In the genomic region with DNA sequence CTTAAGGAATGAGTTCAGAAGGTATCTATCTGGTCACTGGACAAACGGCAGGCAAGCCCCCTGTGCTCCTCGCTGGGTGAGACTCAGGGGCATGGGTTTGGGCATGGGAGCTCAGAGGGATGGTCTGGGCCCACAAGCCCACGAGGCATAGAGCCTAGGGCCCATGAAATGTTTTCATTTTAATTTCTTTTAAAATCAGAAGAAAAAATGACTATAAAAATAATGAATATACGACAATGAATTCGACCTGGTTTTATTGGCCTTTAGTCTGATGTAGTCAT, we compare ENCODE assay signal across 8 cellular contexts.
DNase-seq lines count a peak whose midpoint lies in the region; ATAC-seq and TF ChIP-seq lines count a peak whose summit lies in the region.

No MANE protein-coding gene starts in this region.

- no peak for TF ChIP-seq POLR2A in ovary (IDR thresholded peaks at IDR 0.05)

- H2AFZ ChIP-seq in OCI-LY7 (ENCODE audit: low read length): peak overlapping the region; percentile 85; the same call in 1 of the 2 replicates

- no TSS peak for BruUV-seq in OCI-LY7 (replicated peaks; lab: Mats Ljungman, UMichigan)

- H3K4me3 ChIP-seq in OCI-LY7 (ENCODE audit: low read depth, low read length, poor library complexity, severe bottlenecking): peak overlapping the region; percentile 66
- H3K4me3 ChIP-seq in endocrine pancreas (ENCODE audit: control insufficient read depth, insufficient read depth, low read length): peak overlapping the region; percentile 37
- H3K4me3 ChIP-seq in ovary: peak overlapping the region; percentile 87
- H3K4me3 ChIP-seq in H7 (ENCODE audit: insufficient read depth, low read depth, low read length): no peak overlapping the region

- no peak for TF ChIP-seq EP300 in ovary (IDR thresholded peaks at IDR 0.05)

- H3K36me3 ChIP-seq in OCI-LY7 (ENCODE audit: insufficient read depth, low read length): no peaks in the 10 kb centered on the region
- H3K36me3 ChIP-seq in endocrine pancreas (ENCODE audit: control insufficient read depth, insufficient read depth, low read length): no peaks in the 10 kb centered on the region
- no peaks in the 10 kb centered on the region for H3K36me3 ChIP-seq in ovary
- H3K36me3 ChIP-seq in H7 (replicated peaks; ENCODE audit: control insufficient read depth, insufficient read depth, low read length): no peaks in the 10 kb centered on the region

- no peaks in the 10 kb centered on the region for H3K27me3 ChIP-seq in CD4-positive, alpha-beta T cell (ENCODE audit: control insufficient read depth, insufficient read depth, low read length)
- H3K27me3 ChIP-seq in endocrine pancreas (ENCODE audit: control insufficient read depth, insufficient read depth, low read length): no peaks in the 10 kb centered on the region
- H3K27me3 ChIP-seq in ovary: no peaks in the 10 kb centered on the region
- H3K27me3 ChIP-seq in H7 (ENCODE audit: control insufficient read depth, insufficient read depth, low read length): no peaks in the 10 kb centered on the region; the same call in 1 of the 2 replicates

- no peak for ATAC-seq in CD4-positive, alpha-beta T cell (ENCODE audit: poor library complexity)

- TF ChIP-seq CTCF in CD4-positive, alpha-beta T cell (IDR thresholded peaks at IDR 0.05): no peak
- TF ChIP-seq CTCF in OCI-LY7 (conservative IDR thresholded peaks at IDR 0.05; ENCODE audit: low read length) (no peak), ovary (IDR thresholded peaks at IDR 0.05) (no peak)

- no peaks in the 10 kb centered on the region for H3K27me3 Mint-ChIP-seq in CD4-positive, alpha-beta T cell

- WGBS in ovary, 3 donors: 8 to 11% (median 9%) methylated on average over 5 of the region's 5 CpGs

- no peaks in the 10 kb centered on the region for H3K9me2 ChIP-seq in OCI-LY7 (ENCODE audit: insufficient read depth, low read length)

- peaks cover 5% of the 10 kb centered on the region for H3K36me3 Mint-ChIP-seq in CD4-positive, alpha-beta T cell (ENCODE audit: low read depth)

- H3K9me3 ChIP-seq in CD4-positive, alpha-beta T cell (ENCODE audit: control insufficient read depth, low read length): no peaks in the 10 kb centered on the region
- H3K9me3 ChIP-seq in OCI-LY7 (ENCODE audit: low read length) (no peaks in the 10 kb centered on the region), endocrine pancreas (ENCODE audit: control insufficient read depth, low read length) (no peaks in the 10 kb centered on the region), ovary (no peaks in the 10 kb centered on the region)

- H3K4me1 ChIP-seq in OCI-LY7 (ENCODE audit: insufficient read depth, low read length, poor library complexity, severe bottlenecking) (peaks cover 67% of the 10 kb centered on the region), endocrine pancreas (ENCODE audit: control insufficient read depth, insufficient read depth, low read length) (peaks cover 7% of the 10 kb centered on the region), ovary (ENCODE audit: insufficient read depth) (peaks cover 33% of the 10 kb centered on the region)

- peak in 1 of 10 experiments; percentile 29 for DNase-seq in CD4-positive, alpha-beta T cell
- DNase-seq in OCI-LY7 (ENCODE audit: low spot score) (peak; percentile 30), ovary (peak in 1 of 5 donors; percentile 35), H7 (no peak), EL (no peak), UCSD-AML1 (lab: John Stamatoyannopoulos, UW; ENCODE audit: unreplicated experiment) (no peak), NCI-H526 treated with DMSO at 0.1 percent for 48 hours (lab: John Stamatoyannopoulos, UW) (no peak)

- H3K9ac ChIP-seq in endocrine pancreas (ENCODE audit: control insufficient read depth, insufficient read depth, low read length): peak overlapping the region; percentile 71

- H3K27ac Mint-ChIP-seq in CD4-positive, alpha-beta T cell: peak overlapping the region; percentile 92

- POLR2A ChIA-PET in CD4-positive, alpha-beta T cell (lab: Charles Lee): interaction anchor here (0.6 to 5.7 kb wide), 6 partner anchors 10 to 183 kb away, joined by 3 to 102 read pairs (median 22); no protein-coding TSS in a partner anchor
- POLR2A ChIA-PET in OCI-LY7 (lab: Charles Lee): interaction anchor here (0.5 to 1.6 kb wide), 4 partner anchors 14 to 23 kb away, joined by 3 to 4 read pairs (median 4); no protein-coding TSS in a partner anchor

- H3K4me2 ChIP-seq in OCI-LY7 (ENCODE audit: low read length): peak overlapping the region; percentile 80

- peak overlapping the region; percentile 95 for H3K4me3 Mint-ChIP-seq in CD4-positive, alpha-beta T cell

- CTCF ChIA-PET in CD4-positive, alpha-beta T cell (lab: Charles Lee): no interaction called here
- CTCF ChIA-PET in OCI-LY7 (lab: Charles Lee; ENCODE audit: unreplicated experiment): no interaction called here

- peaks cover 59% of the 10 kb centered on the region for H3K4me1 Mint-ChIP-seq in CD4-positive, alpha-beta T cell (ENCODE audit: low read depth)

- intact Hi-C loops in CD4-positive, alpha-beta T cell (cut with DNase I, micrococcal nuclease): loop anchor here (1.0 to 10.0 kb wide), 6 partner anchors 15 to 810 kb away; a partner anchor contains a TSS
- intact Hi-C loops in OCI-LY7 (cut with micrococcal nuclease; ENCODE audit: unreplicated experiment): loop anchor here (5.0 kb wide), 1 partner anchor 278 kb away; no protein-coding TSS in a partner anchor
- intact Hi-C loops in ovary (cut with DNase I): no loop called here

- H4K20me1 ChIP-seq in OCI-LY7 (ENCODE audit: insufficient read depth, low read length): no peaks in the 10 kb centered on the region

- H3K79me2 ChIP-seq in OCI-LY7 (ENCODE audit: insufficient read depth, low read depth, low read length): no peaks in the 10 kb centered on the region; the same call in 1 of the 2 replicates

- peak overlapping the region; percentile 68 for H3K27ac ChIP-seq in CD4-positive, alpha-beta T cell (ENCODE audit: low read depth, low read length)
- H3K27ac ChIP-seq in OCI-LY7 (ENCODE audit: low read depth, low read length, poor library complexity, severe bottlenecking) (peak overlapping the region; percentile 92), ovary (peak overlapping the region; percentile 95 to 100)

- no peaks in the 10 kb centered on the region for H3K9me3 Mint-ChIP-seq in CD4-positive, alpha-beta T cell

Comparison
In these comparisons a context has a peak if more than half of its experiments do, and no peak if none do; other contexts are left out.
1. intact Hi-C loops: an anchor here in CD4-positive, alpha-beta T cell (1.0 to 10.0 kb wide) and OCI-LY7 (5.0 kb wide); none called in ovary.